ENCODE assay signal across 20 cellular contexts in genomic region chr1:95003433-95003738, GRCh38.
A peak's percentile ranks its signal among the peaks of the same experiment; 100 is the strongest.
DNase-seq lines count a peak whose midpoint lies in the region; ATAC-seq, FAIRE-seq and TF ChIP-seq lines count a peak whose summit lies in the region.
"Had no signal": no experiment of that assay in that cellular context is flagged by ENCODE, and none has a peak within 500 bp of the region (broad histone marks: within the 10 kb centered on the region; RNA-seq: fewer than 3 reads in every experiment).

No MANE protein-coding gene starts in this region.

- TF ChIP-seq POLR2A in H54 (IDR thresholded peaks at IDR 0.05; ENCODE audit: low read depth, low read length), result no peak
- TF ChIP-seq POLR2A in thyroid gland (IDR thresholded peaks at IDR 0.05), result no peak

- TF ChIP-seq CTCF in foreskin fibroblast (IDR thresholded peaks at IDR 0.05; ENCODE audit: low read depth, low read length) (no peak), thyroid gland (IDR thresholded peaks at IDR 0.05) (no peak)

- intact Hi-C loops in thyroid gland (cut with DNase I), result no loop called here

- no peaks in the 10 kb centered on the region for H3K36me3 ChIP-seq in thyroid gland
- H3K36me3 ChIP-seq: BLaER1, breast epithelium, lower lobe of right lung had no signal

- peak overlapping the region in 2 of 3 donors; percentile 70 for H3K27ac ChIP-seq in thyroid gland
- H3K27ac ChIP-seq: BLaER1, parathyroid adenoma had no signal

- no peaks in the 10 kb centered on the region for H3K27me3 ChIP-seq in thyroid gland
- H3K27me3 ChIP-seq: BLaER1, breast epithelium had no signal

- ATAC-seq in GM18870 (IDR thresholded peaks at IDR 0.05; ENCODE audit: unreplicated experiment) (no peak), GM19452 (IDR thresholded peaks at IDR 0.05; ENCODE audit: unreplicated experiment) (no peak), HG02571 (IDR thresholded peaks at IDR 0.05; ENCODE audit: unreplicated experiment) (no peak)
- ATAC-seq: Panc1 had no signal

- no peak for DNase-seq in H54 (ENCODE audit: insufficient read length, low spot score)
- DNase-seq in RCC 7860 (ENCODE audit: low spot score), result peak; percentile 41
- DNase-seq in foreskin fibroblast, result peak; percentile 65 to 82
- peak; percentile 21 to 22 for DNase-seq in thyroid gland
- DNase-seq in hypothalamus (lab: John Stamatoyannopoulos, UW), result no peak
- DNase-seq: activated CD4-positive, alpha-beta T cell treated with anti-CD3 and anti-CD28 coated beads for 1 hour; dermis blood vessel endothelial cell; glutamatergic neuron; H7; Karpas-422; lower lobe of right lung; NCI-H82; substantia nigra had no signal

- H3K4me1 ChIP-seq in thyroid gland, result peaks cover 16 to 27% of the 10 kb centered on the region in 2 donors
- H3K4me1 ChIP-seq: breast epithelium, parathyroid adenoma had no signal

- H3K4me3 ChIP-seq in foreskin fibroblast (ENCODE audit: low read depth in 1 of 2, low read length in 2 of 2) (no peak overlapping the region), thyroid gland (replicated peaks in 1 of 3) (no peak overlapping the region)
- H3K4me3 ChIP-seq: BLaER1, breast epithelium, lower lobe of right lung had no signal

- H3K9me3 ChIP-seq in thyroid gland, result no peaks in the 10 kb centered on the region
- H3K9me3 ChIP-seq: BLaER1, breast epithelium, lower lobe of right lung had no signal

- WGBS in thyroid gland, 2 donors, result 62 to 74% methylated on average over 4 of the region's 4 CpGs

- peak; percentile 36 for FAIRE-seq in H54 (lab: Jason Lieb, UNC)
- peak; percentile 74 for FAIRE-seq in RCC 7860 (lab: Jason Lieb, UNC)

Comparison
In these comparisons a context has a peak if more than half of its experiments do, and no peak if none do; other contexts are left out.
1. DNase-seq: peak in RCC 7860 (single experiment), foreskin fibroblast (2 of 2) and thyroid gland (2 of 2); none in H54 (single experiment) and hypothalamus (0 of 51).